Comparison of ENCODE assay signal across 36 cellular contexts in the genomic region with DNA sequence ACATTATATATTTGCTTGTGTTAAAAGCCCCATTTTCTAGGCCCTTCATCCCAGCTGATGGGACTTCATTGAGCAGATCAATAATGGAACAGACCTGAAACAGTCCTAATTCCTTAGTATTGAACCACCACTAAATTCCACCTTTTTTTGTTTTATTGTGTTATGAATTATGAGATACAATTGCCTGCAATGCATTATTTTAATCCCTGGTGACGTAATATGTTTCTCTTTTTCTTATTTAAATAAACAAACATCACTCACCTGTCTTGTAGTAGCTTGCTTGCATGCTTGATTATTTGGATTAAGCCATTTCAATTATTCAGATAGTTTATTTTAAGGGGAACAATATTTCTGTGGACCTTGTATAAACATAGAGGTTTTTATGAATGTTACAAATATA. TPM values are rescaled to one million over a fixed set of nuclear protein-coding genes. Genes with fewer than 3 reads are reported as not detected.
"Had no signal": no experiment of that assay in that cellular context is flagged by ENCODE, and none has a peak within 500 bp of the region (broad histone marks: within the 10 kb centered on the region; RNA-seq: fewer than 3 reads in every experiment).

No MANE protein-coding gene starts in this region.

- FAIRE-seq: astrocyte, bronchial epithelial cell had no signal

- DNase-seq: activated effector memory CD4-positive, alpha-beta T cell treated with anti-CD3 and anti-CD28 coated beads, Interleukin-2, amount 50 U/mL, for 16 hours; activated effector memory CD4-positive, alpha-beta T cell treated with Interleukin-2 at 50 U/mL for 16 hours; activated gamma-delta T cell; activated gamma-delta T cell treated with Interleukin-2 at 50 U/mL for 16 hours; activated naive CD4-positive, alpha-beta T cell; activated naive CD4-positive, alpha-beta T cell treated with anti-CD3 and anti-CD28 coated beads for 36 hours; activated naive CD4-positive, alpha-beta T cell treated with anti-CD3 and anti-CD28 coated beads, Interleukin-2, amount 10 ng/mL, durations not matched to agents 7 days and 5 days; activated naive CD4-positive, alpha-beta T cell treated with anti-CD3 and anti-CD28 coated beads, Interleukin-2, amount 50 U/mL, for 16 hours; activated naive CD4-positive, alpha-beta T cell treated with Interleukin-2 at 50 U/mL for 16 hours; activated naive CD8-positive, alpha-beta T cell treated with anti-CD3 and anti-CD28 coated beads for 36 hours; activated naive CD8-positive, alpha-beta T cell treated with anti-CD3 and anti-CD28 coated beads, Interleukin-2, amount 10 ng/mL, durations not matched to agents 7 days and 5 days; activated naive CD8-positive, alpha-beta T cell treated with anti-CD3 and anti-CD28 coated beads, Interleukin-2, amount 50 U/mL, for 24 hours; activated T-cell treated with anti-CD3 and anti-CD28 coated beads, Interleukin-2, amount 50 U/mL, for 1 hour; activated T-cell treated with anti-CD3 and anti-CD28 coated beads, Interleukin-2, amount 50 U/mL, for 24 hours; activated T-cell treated with anti-CD3 and anti-CD28 coated beads, Interleukin-2, amount 50 U/mL, for 4 hours; activated T-cell treated with anti-CD3 and anti-CD28 coated beads, Interleukin-2, amount 50 U/mL, for 48 hours; activated T-cell treated with anti-CD3 and anti-CD28 coated beads, Interleukin-2, amount 50 U/mL, for 72 hours; adrenal gland; amniotic stem cell; amygdala; anterior cingulate cortex; aorta; body of pancreas; brain microvascular endothelial cell; caudate nucleus; central memory CD4-positive, alpha-beta T cell; cerebellar nuclear complex had no signal

- ATAC-seq: activated naive CD4-positive, alpha-beta T cell treated with anti-CD3 and anti-CD28 coated beads, Interleukin-2, amount 50 U/mL, for 72 hours; activated naive CD8-positive, alpha-beta T cell treated with anti-CD3 and anti-CD28 coated beads, Interleukin-2, amount 50 U/mL, for 24 hours; activated T-cell treated with anti-CD3 and anti-CD28 coated beads, Interleukin-2, amount 50 U/mL, for 4 hours; activated T-cell treated with anti-CD3 and anti-CD28 coated beads, Interleukin-2, amount 50 U/mL, for 72 hours; activated T-helper 17 cell treated with anti-CD3 and anti-CD28 coated beads, Interleukin-2, amount 50 U/mL, for 72 hours; body of pancreas had no signal

- H3K27ac ChIP-seq: adrenal gland, ascending aorta, body of pancreas, brain microvascular endothelial cell, breast epithelium, cardiac muscle cell had no signal

- H3K27me3 ChIP-seq: adrenal gland, ascending aorta, body of pancreas, brain microvascular endothelial cell, breast epithelium, cardiac muscle cell had no signal

- H3K36me3 ChIP-seq: adrenal gland, ascending aorta, brain microvascular endothelial cell, breast epithelium, cardiac muscle cell had no signal

- H3K4me3 ChIP-seq: adrenal gland, ascending aorta, body of pancreas, breast epithelium, cardiac muscle cell had no signal

- H3K9me3 ChIP-seq: adrenal gland, ascending aorta, body of pancreas had no signal

- H3K4me1 ChIP-seq: adrenal gland, ascending aorta, body of pancreas, breast epithelium had no signal

RNA-seq across cellular contexts. Expression of a gene that starts 40.7 kb away (rescaled TPM):
- total RNA-seq: activated naive CD4-positive, alpha-beta T cell treated with anti-CD3 and anti-CD28 coated beads for 36 hours; activated naive CD4-positive, alpha-beta T cell treated with anti-CD3 and anti-CD28 coated beads, Interleukin-2, amount 50 U/mL, for 72 hours; activated naive CD8-positive, alpha-beta T cell treated with anti-CD3 and anti-CD28 coated beads for 36 hours; activated naive CD8-positive, alpha-beta T cell treated with anti-CD3 and anti-CD28 coated beads, Interleukin-2, amount 10 ng/mL, durations not matched to agents 7 days and 5 days; activated T-cell treated with anti-CD3 and anti-CD28 coated beads, Interleukin-2, amount 50 U/mL, for 4 hours; activated T-cell treated with anti-CD3 and anti-CD28 coated beads, Interleukin-2, amount 50 U/mL, for 72 hours; activated T-helper 1 cell treated with anti-CD3 and anti-CD28 coated beads, Interleukin-12 subunit alpha, Interleukin-12 subunit beta, Interleukin-2, Interleukin-4 antibody, amounts not matched to agents 30 ng/mL and 10 ng/mL and 1 ng/mL, durations not matched to agents 14 hours and 24 hours and 36 hours; activated T-helper 17 cell treated with anti-CD3 and anti-CD28 coated beads, Interleukin-2, amount 50 U/mL, for 72 hours; activated T-helper 2 cell treated with anti-CD3 and anti-CD28 coated beads, Interferon-gamma antibody, Interleukin-2, Interleukin-4, amounts not matched to agents 10 μg/mL and 5 μg/mL and 100 μg/mL, durations not matched to agents 14 hours and 24 hours and 36 hours; adrenal gland; aorta; ascending aorta; cardiac muscle cell had no signal
- polyA plus RNA-seq: aorta, cardiac muscle cell had no signal
